In the genomic region with DNA sequence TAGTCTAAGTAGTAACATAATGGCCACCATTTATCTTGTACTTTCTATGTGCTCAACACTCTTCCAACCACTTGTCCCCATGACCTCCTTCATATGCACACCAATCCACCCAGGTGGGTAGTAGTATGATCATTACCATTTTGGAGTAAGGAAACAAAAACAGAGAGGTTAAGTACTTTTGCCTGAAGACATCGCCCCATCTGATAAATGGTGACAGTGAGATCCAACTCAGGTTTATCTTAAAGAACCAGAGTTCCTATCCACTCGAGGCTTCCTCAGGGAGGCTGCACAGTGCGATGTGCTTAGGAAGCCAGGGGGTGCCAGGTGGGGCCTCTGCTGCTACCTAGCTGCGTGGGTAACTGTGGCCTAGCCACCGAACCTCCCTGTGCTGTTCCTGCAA, we compare ENCODE assay signal across 16 cellular contexts. TPM values are rescaled to one million over a fixed set of nuclear protein-coding genes. Genes with fewer than 3 reads are reported as not detected.
DNase-seq lines count a peak whose midpoint lies in the region; ATAC-seq and TF ChIP-seq lines count a peak whose summit lies in the region.
"Had no signal": no experiment of that assay in that cellular context is flagged by ENCODE, and none has a peak within 500 bp of the region (broad histone marks: within the 10 kb centered on the region; RNA-seq: fewer than 3 reads in every experiment).

No MANE protein-coding gene starts in this region.

- peaks cover 76% of the 10 kb centered on the region for H3K4me1 ChIP-seq in CD4-positive, CD25-positive, alpha-beta regulatory T cell (ENCODE audit: control insufficient read depth, insufficient read depth, low read length, poor library complexity, severe bottlenecking)
- H3K4me1 ChIP-seq in upper lobe of right lung: peaks cover 87% of the 10 kb centered on the region

- H3K27me3 ChIP-seq in CD4-positive, CD25-positive, alpha-beta regulatory T cell (ENCODE audit: control insufficient read depth, insufficient read depth, low read length): no peaks in the 10 kb centered on the region
- H3K27me3 ChIP-seq in upper lobe of right lung: no peaks in the 10 kb centered on the region
- H3K27me3 ChIP-seq: uterus had no signal

- no peak for ATAC-seq in CD4-positive, CD25-positive, alpha-beta regulatory T cell (ENCODE audit: low read depth in 2 of 2)
- ATAC-seq in natural killer cell treated with Interleukin-12 subunit alpha and Interleukin-12 subunit beta and Interleukin-15 and Interleukin-18, amount 100 ng/mL, for 72 hours: no peak
- ATAC-seq in HG02642 (IDR thresholded peaks at IDR 0.05; ENCODE audit: poor library complexity, unreplicated experiment) (no peak), upper lobe of right lung (no peak)

- H3K4me1 Mint-ChIP-seq in CD4-positive, CD25-positive, alpha-beta regulatory T cell: peaks cover 35 to 91% (median 74%) of the 10 kb centered on the region in 4 donors
- H3K4me1 Mint-ChIP-seq in Calu3 (ENCODE audit: low read depth, unreplicated experiment): peaks cover 72% of the 10 kb centered on the region
- peaks cover 52 to 67% of the 10 kb centered on the region in 2 donors for H3K4me1 Mint-ChIP-seq in natural killer cell treated with Interleukin-12 subunit alpha and Interleukin-12 subunit beta and Interleukin-15 and Interleukin-18, amount 100 ng/mL, for 72 hours (ENCODE audit: low read depth in 2 of 2)

- H3K27ac ChIP-seq in CD4-positive, CD25-positive, alpha-beta regulatory T cell (ENCODE audit: insufficient read depth, low read length, poor library complexity, severe bottlenecking): peak overlapping the region; percentile 15
- peak overlapping the region; percentile 58 for H3K27ac ChIP-seq in adipose tissue (ENCODE audit: low read depth, low read length)
- no peak overlapping the region for H3K27ac ChIP-seq in upper lobe of right lung
- H3K27ac ChIP-seq: C4-2B had no signal

- H3K27me3 Mint-ChIP-seq in CD4-positive, CD25-positive, alpha-beta regulatory T cell: no peaks in the 10 kb centered on the region
- no peaks in the 10 kb centered on the region for H3K27me3 Mint-ChIP-seq in Calu3 (ENCODE audit: unreplicated experiment)
- H3K27me3 Mint-ChIP-seq in natural killer cell treated with Interleukin-12 subunit alpha and Interleukin-12 subunit beta and Interleukin-15 and Interleukin-18, amount 100 ng/mL, for 72 hours: no peaks in the 10 kb centered on the region

- TF ChIP-seq CTCF in Calu3 (IDR thresholded peaks at IDR 0.05; ENCODE audit: unreplicated experiment) (no peak), upper lobe of right lung (IDR thresholded peaks at IDR 0.05) (no peak)

- H3K4me3 ChIP-seq in CD4-positive, CD25-positive, alpha-beta regulatory T cell (ENCODE audit: low read depth, low read length): peak overlapping the region; percentile 1
- H3K4me3 ChIP-seq in upper lobe of right lung: no peak overlapping the region
- H3K4me3 ChIP-seq: HAP-1 had no signal

- BruUV-seq in Calu3 (replicated peaks; lab: Mats Ljungman, UMichigan): no TSS peak

- intact Hi-C loops in Calu3 (cut with micrococcal nuclease; ENCODE audit: unreplicated experiment) (no loop called here), upper lobe of right lung (cut with DNase I) (no loop called here)

- DNase-seq in CD4-positive, CD25-positive, alpha-beta regulatory T cell: no peak
- DNase-seq in Calu3: no peak
- no peak for DNase-seq in natural killer cell treated with Interleukin-12 subunit alpha and Interleukin-12 subunit beta and Interleukin-15 and Interleukin-18, amount 100 ng/mL, for 72 hours (ENCODE audit: low spot score)
- DNase-seq in NOMO-1 (lab: John Stamatoyannopoulos, UW; ENCODE audit: unreplicated experiment in 2 of 2): no peak
- DNase-seq in upper lobe of right lung: no peak
- DNase-seq: central memory CD4-positive, alpha-beta T cell; IMR-90; NCI-H2107; NCI-H774; RPMI8226; stimulated activated CD4-positive, alpha-beta T cell treated with anti-CD3 and anti-CD28 coated beads, Interleukin-4, amount 100 ng/mL, for 24 hours; uterus had no signal

- peaks cover 0 to 1% (median 0%) of the 10 kb centered on the region in 7 donors for H3K9me3 Mint-ChIP-seq in CD4-positive, CD25-positive, alpha-beta regulatory T cell
- peaks cover 3% of the 10 kb centered on the region for H3K9me3 Mint-ChIP-seq in Calu3 (ENCODE audit: low read depth, unreplicated experiment)
- H3K9me3 Mint-ChIP-seq in natural killer cell treated with Interleukin-12 subunit alpha and Interleukin-12 subunit beta and Interleukin-15 and Interleukin-18, amount 100 ng/mL, for 72 hours: no peaks in the 10 kb centered on the region

- CTCF ChIA-PET in Calu3 (lab: Charles Lee): no interaction called here

- H3K4me3 Mint-ChIP-seq in CD4-positive, CD25-positive, alpha-beta regulatory T cell: peak overlapping the region; percentile 24 to 71 (median 46)
- peak overlapping the region; percentile 42 for H3K4me3 Mint-ChIP-seq in Calu3 (ENCODE audit: low read depth, unreplicated experiment)
- H3K4me3 Mint-ChIP-seq in natural killer cell treated with Interleukin-12 subunit alpha and Interleukin-12 subunit beta and Interleukin-15 and Interleukin-18, amount 100 ng/mL, for 72 hours: peak overlapping the region; percentile 78

- H3K27ac Mint-ChIP-seq in CD4-positive, CD25-positive, alpha-beta regulatory T cell: peak overlapping the region; percentile 42 to 98 (median 60)
- H3K27ac Mint-ChIP-seq in Calu3 (ENCODE audit: unreplicated experiment): peak overlapping the region; percentile 74
- H3K27ac Mint-ChIP-seq in natural killer cell treated with Interleukin-12 subunit alpha and Interleukin-12 subunit beta and Interleukin-15 and Interleukin-18, amount 100 ng/mL, for 72 hours: peak overlapping the region; percentile 91 to 95

- H3K36me3 Mint-ChIP-seq in CD4-positive, CD25-positive, alpha-beta regulatory T cell: peaks cover 27% of the 10 kb centered on the region
- H3K36me3 Mint-ChIP-seq in Calu3 (ENCODE audit: insufficient read depth, unreplicated experiment): peaks cover 85% of the 10 kb centered on the region
- peaks cover 12% of the 10 kb centered on the region for H3K36me3 Mint-ChIP-seq in natural killer cell treated with Interleukin-12 subunit alpha and Interleukin-12 subunit beta and Interleukin-15 and Interleukin-18, amount 100 ng/mL, for 72 hours

- 82 to 89% (median 84%) methylated on average over 5 of the region's 5 CpGs for WGBS in adipose tissue, 3 donors

- no peaks in the 10 kb centered on the region for H3K9me3 ChIP-seq in CD4-positive, CD25-positive, alpha-beta regulatory T cell (ENCODE audit: control insufficient read depth in 2 of 2, low read length in 2 of 2)
- H3K9me3 ChIP-seq in upper lobe of right lung: no peaks in the 10 kb centered on the region
- H3K9me3 ChIP-seq: HAP-1, uterus had no signal

- H3K36me3 ChIP-seq in CD4-positive, CD25-positive, alpha-beta regulatory T cell (ENCODE audit: control insufficient read depth, insufficient read depth, low read length): peaks cover 26% of the 10 kb centered on the region
- peaks cover 7% of the 10 kb centered on the region for H3K36me3 ChIP-seq in upper lobe of right lung
- H3K36me3 ChIP-seq: uterus had no signal

RNA-seq across cellular contexts. Expression of gene NFE2L2, which starts 14.1 kb away (rescaled TPM):
- 121 TPM for total RNA-seq in CD4-positive, CD25-positive, alpha-beta regulatory T cell
- 10 to 100 TPM; 44.5 to 64.7 (median 55.5) TPM for polyA plus RNA-seq in CD4-positive, CD25-positive, alpha-beta regulatory T cell
- total RNA-seq in Calu3 (2022) (118 and 128 TPM in 2 replicates), upper lobe of right lung (105 TPM)
- polyA plus RNA-seq in adipose tissue: 100 to 1,000 TPM in 1 of 3 donors, 10 to 100 TPM in 2; 23.9 to 109 (median 82.1) TPM
- total RNA-seq in natural killer cell treated with Interleukin-12 subunit alpha and Interleukin-12 subunit beta and Interleukin-15 and Interleukin-18, amount 100 ng/mL, for 72 hours: 10 to 100 TPM; 71.2 to 96.6 TPM

RNA-seq across cellular contexts. Expression of gene HNRNPA3, which starts 37.9 kb away (rescaled TPM):
- 231 TPM for total RNA-seq in CD4-positive, CD25-positive, alpha-beta regulatory T cell
- 10 to 100 TPM; 38.8 to 62.8 (median 56.2) TPM for polyA plus RNA-seq in CD4-positive, CD25-positive, alpha-beta regulatory T cell
- total RNA-seq in Calu3 (2022): 212 and 234 TPM in 2 replicates
- 100 to 1,000 TPM in 2 of 3 donors, 10 to 100 TPM in 1; 57.1 to 170 (median 155) TPM for polyA plus RNA-seq in adipose tissue
- 100 to 1,000 TPM; 170 to 282 TPM for total RNA-seq in natural killer cell treated with Interleukin-12 subunit alpha and Interleukin-12 subunit beta and Interleukin-15 and Interleukin-18, amount 100 ng/mL, for 72 hours
- 139 TPM for total RNA-seq in upper lobe of right lung
